In genomic region chr9:99819484-99820329, GRCh38 we compare ENCODE assay signal across 8 cellular contexts. TPM values are rescaled to one million over a fixed set of nuclear protein-coding genes. Genes with fewer than 3 reads are reported as not detected.
DNase-seq lines count a peak whose midpoint lies in the region; ATAC-seq and TF ChIP-seq lines count a peak whose summit lies in the region.

No MANE protein-coding gene starts in this region.

- peaks cover 10 to 27% of the 10 kb centered on the region in 2 donors for H3K27me3 Mint-ChIP-seq in effector memory CD8-positive, alpha-beta T cell

- no peaks in the 10 kb centered on the region for H3K9me3 Mint-ChIP-seq in effector memory CD8-positive, alpha-beta T cell

- H3K4me3 Mint-ChIP-seq in effector memory CD8-positive, alpha-beta T cell: peak overlapping the region; percentile 94 to 98

- peaks cover 59% of the 10 kb centered on the region for H3K36me3 Mint-ChIP-seq in effector memory CD8-positive, alpha-beta T cell (ENCODE audit: insufficient read depth)

- peak; percentile 57 for ATAC-seq in effector memory CD8-positive, alpha-beta T cell (replicated peaks)

- H3K27ac Mint-ChIP-seq in effector memory CD8-positive, alpha-beta T cell: peak overlapping the region; percentile 98 to 99

- TF ChIP-seq CTCF in GM20000 (IDR thresholded peaks at IDR 0.05; ENCODE audit: extremely low read depth, missing control alignments): no peak

- peak; percentile 94 for DNase-seq in COR-L47 (lab: John Stamatoyannopoulos, UW)
- DNase-seq in GM20000 (ENCODE audit: low spot score): peak; percentile 95
- DNase-seq in HT-29 (ENCODE audit: low spot score): peak; percentile 79
- peak; percentile 75 for DNase-seq in NK-92 (lab: John Stamatoyannopoulos, UW; ENCODE audit: unreplicated experiment)
- DNase-seq in activated CD8-positive, alpha-beta memory T cell treated with anti-CD3 and anti-CD28 coated beads for 48 hours (ENCODE audit: low read depth in 2 of 3, low spot score in 2 of 3): peak; percentile 85 to 93 (median 87)
- DNase-seq in effector memory CD8-positive, alpha-beta T cell: peak; percentile 94 to 97 (median 96)
- DNase-seq in mesenteric fat pad (ENCODE audit: low spot score): peak; percentile 99
- peak; percentile 89 for DNase-seq in stimulated activated CD8-positive, alpha-beta memory T cell treated with anti-CD3 and anti-CD28 coated beads, Interleukin-15, amount 100 ng/mL, for 1 hour (ENCODE audit: low read depth)

- peaks cover 44 to 47% of the 10 kb centered on the region in 2 donors for H3K4me1 Mint-ChIP-seq in effector memory CD8-positive, alpha-beta T cell (ENCODE audit: low read depth in 2 of 2)

RNA-seq across cellular contexts. Expression of gene NR4A3, which starts 2.0 kb away (rescaled TPM):
- total RNA-seq in HT-29 (2014; rRNA removed; shearing (Covaris generic)): 0.13 TPM in 1 of 2 replicates, not detected in the other
- 124 TPM for total RNA-seq in mesenteric fat pad

Comparison
In these comparisons a context has a peak if more than half of its experiments do, and no peak if none do; other contexts are left out.
1. Peak in every context shown above with its lines: DNase-seq and ATAC-seq.
2. RNA of gene NR4A3, which starts 2.0 kb away (total RNA-seq): 124 TPM in mesenteric fat pad (single experiment); 0.13 TPM in HT-29; every median in the first group is over 100 times any median in the second.